ENCODE assay signal across 11 cellular contexts in the genomic region with DNA sequence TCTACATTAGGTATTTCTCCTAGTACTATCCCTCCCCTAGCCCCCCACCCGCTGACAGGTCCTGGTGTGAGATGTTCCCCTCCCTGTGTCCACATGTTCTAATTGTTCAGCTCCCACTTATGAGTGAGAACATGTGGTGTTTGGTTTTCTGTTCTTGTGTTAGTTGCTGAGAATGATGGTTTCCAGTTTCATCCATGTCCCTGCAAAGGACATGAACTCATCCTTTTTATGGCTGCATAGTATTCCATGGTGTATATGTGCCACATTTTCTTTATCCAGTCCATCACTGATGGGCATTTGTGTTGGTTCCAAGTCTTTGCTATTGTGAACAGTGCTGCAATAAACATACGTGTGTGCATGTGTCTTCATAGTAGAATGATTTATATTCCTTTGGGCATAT. TPM values are rescaled to one million over a fixed set of nuclear protein-coding genes. Genes with fewer than 3 reads are reported as not detected.
DNase-seq lines count a peak whose midpoint lies in the region; ATAC-seq, FAIRE-seq and TF ChIP-seq lines count a peak whose summit lies in the region.
"Not testable (repeated sequence)": the region's sequence is repeated elsewhere in the genome, so short reads cannot be mapped to it uniquely, and the experiment has no call there.
"Had no signal": no experiment of that assay in that cellular context is flagged by ENCODE, and none has a peak within 500 bp of the region (broad histone marks: within the 10 kb centered on the region; RNA-seq: fewer than 3 reads in every experiment).

No MANE protein-coding gene starts in this region.

- TF ChIP-seq POLR2A in K562 (conservative IDR thresholded peaks at IDR 0.05): not testable (repeated sequence)

- not testable (repeated sequence) for H3K27me3 ChIP-seq in CD4-positive, alpha-beta T cell (ENCODE audit: control insufficient read depth, insufficient read depth, low read length); K562 (ENCODE audit: control insufficient read depth in 2 of 2, insufficient read depth in 2 of 2, low read length in 2 of 2)

- not testable (repeated sequence) for DNase-seq in CD4-positive, alpha-beta T cell; T-helper 17 cell; activated CD4-positive, alpha-beta memory T cell treated with anti-CD3 and anti-CD28 coated beads for 36 hours; K562 (ENCODE audit: extremely low read depth in 1 of 4, low spot score in 3 of 4); naive thymus-derived CD8-positive, alpha-beta T cell

- H3K9me1 ChIP-seq in K562 (ENCODE audit: control insufficient read depth, insufficient read depth, low read length): not testable (repeated sequence)

- WGBS in K562 (ENCODE audit: insufficient coverage, low coverage, missing lambda C conversion rate): 4% methylated on average over 2 of the region's 2 CpGs

- not testable (repeated sequence) for H4K20me1 ChIP-seq in K562 (replicated peaks; ENCODE audit: control insufficient read depth, insufficient read depth, low read length)

- intact Hi-C loops in CD4-positive, alpha-beta T cell (cut with DNase I, micrococcal nuclease); activated CD4-positive, alpha-beta memory T cell treated with anti-CD3 and anti-CD28 coated beads for 36 hours (cut with micrococcal nuclease); K562 (cut with micrococcal nuclease): not testable (repeated sequence)

- not testable (repeated sequence) for H3K4me3 ChIP-seq in K562

- not testable (repeated sequence) for TF ChIP-seq RAD21 in K562 (CRISPR knock-in tag; conservative IDR thresholded peaks at IDR 0.05 in 1 of 2, IDR thresholded peaks at IDR 0.05 in 1 of 2)

- H3K4me1 Mint-ChIP-seq in CD4-positive, alpha-beta T cell (ENCODE audit: low read depth): peaks cover 82% of the 10 kb centered on the region
- H3K4me1 Mint-ChIP-seq in T-helper 17 cell: peaks cover 27% of the 10 kb centered on the region
- H3K4me1 Mint-ChIP-seq in activated CD4-positive, alpha-beta memory T cell treated with anti-CD3 and anti-CD28 coated beads for 36 hours (ENCODE audit: low read depth): peaks cover 41% of the 10 kb centered on the region
- H3K4me1 Mint-ChIP-seq in naive thymus-derived CD8-positive, alpha-beta T cell: peaks cover 39 to 85% (median 75%) of the 10 kb centered on the region in 4 donors

- peaks cover 11% of the 10 kb centered on the region for H3K36me3 Mint-ChIP-seq in CD4-positive, alpha-beta T cell (ENCODE audit: low read depth)
- H3K36me3 Mint-ChIP-seq in T-helper 17 cell (ENCODE audit: low read depth); activated CD4-positive, alpha-beta memory T cell treated with anti-CD3 and anti-CD28 coated beads for 36 hours; naive thymus-derived CD8-positive, alpha-beta T cell: not testable (repeated sequence)

- not testable (repeated sequence) for H3K36me3 ChIP-seq in K562 (ENCODE audit: control insufficient read depth, insufficient read depth, low read length)

- peak overlapping the region; percentile 62 for H3K27ac Mint-ChIP-seq in CD4-positive, alpha-beta T cell
- H3K27ac Mint-ChIP-seq in T-helper 17 cell: peak overlapping the region; percentile 2
- H3K27ac Mint-ChIP-seq in activated CD4-positive, alpha-beta memory T cell treated with anti-CD3 and anti-CD28 coated beads for 36 hours: peak overlapping the region; percentile 42
- H3K27ac Mint-ChIP-seq in naive thymus-derived CD8-positive, alpha-beta T cell: peak overlapping the region in 6 of 10 donors; percentile 12 to 76 (median 59)

- H3K27me3 Mint-ChIP-seq in CD4-positive, alpha-beta T cell; T-helper 17 cell; activated CD4-positive, alpha-beta memory T cell treated with anti-CD3 and anti-CD28 coated beads for 36 hours; naive thymus-derived CD8-positive, alpha-beta T cell: not testable (repeated sequence)

- TF ChIP-seq EP300 in K562 (IDR thresholded peaks at IDR 0.05; ENCODE audit: low read length): not testable (repeated sequence)

- POLR2A ChIA-PET in CD4-positive, alpha-beta T cell (lab: Charles Lee); activated CD4-positive, alpha-beta memory T cell treated with anti-CD3 and anti-CD28 coated beads for 36 hours (lab: Charles Lee); K562 (lab: Yijun Ruan, JAX): not testable (repeated sequence)
- POLR2A ChIA-PET in naive thymus-derived CD8-positive, alpha-beta T cell (lab: Charles Lee): interaction anchor here (9.8 to 11.4 kb wide), 3 partner anchors 8 to 71 kb away, joined by 168 to 681 read pairs (median 265); a partner anchor contains a TSS

- in situ Hi-C loops in K562 (cut with MboI): not testable (repeated sequence)

- H3K4me1 ChIP-seq in K562 (replicated peaks in 1 of 2; ENCODE audit: control insufficient read depth in 2 of 2, insufficient read depth in 2 of 2, low read length in 2 of 2): not testable (repeated sequence)

- not testable (repeated sequence) for H2AFZ ChIP-seq in K562 (ENCODE audit: low read depth, low read length)

- not testable (repeated sequence) for H3K9me3 Mint-ChIP-seq in CD4-positive, alpha-beta T cell; activated CD4-positive, alpha-beta memory T cell treated with anti-CD3 and anti-CD28 coated beads for 36 hours; naive thymus-derived CD8-positive, alpha-beta T cell

- FAIRE-seq in K562 (lab: Jason Lieb, UNC): not testable (repeated sequence)

- not testable (repeated sequence) for H3K9me3 ChIP-seq in CD4-positive, alpha-beta T cell (ENCODE audit: control insufficient read depth, low read length); T-helper 17 cell (ENCODE audit: control insufficient read depth, low read length, poor library complexity, severe bottlenecking); K562 (replicated peaks; ENCODE audit: control insufficient read depth, insufficient read depth, low read depth, low read length)

- H3K4me3 Mint-ChIP-seq in CD4-positive, alpha-beta T cell: peak overlapping the region; percentile 31
- not testable (repeated sequence) for H3K4me3 Mint-ChIP-seq in T-helper 17 cell; activated CD4-positive, alpha-beta memory T cell treated with anti-CD3 and anti-CD28 coated beads for 36 hours; naive thymus-derived CD8-positive, alpha-beta T cell

- H3K79me2 ChIP-seq in K562 (ENCODE audit: control insufficient read depth, insufficient read depth, low read length): not testable (repeated sequence)

- H3K9ac ChIP-seq in K562 (ENCODE audit: insufficient read depth in 1 of 2, low read depth in 2 of 2, low read length in 2 of 2): not testable (repeated sequence)

- not testable (repeated sequence) for ATAC-seq in CD4-positive, alpha-beta T cell (ENCODE audit: poor library complexity); T-helper 17 cell; K562; naive thymus-derived CD8-positive, alpha-beta T cell

- H3K27ac ChIP-seq in CD4-positive, alpha-beta T cell (ENCODE audit: low read depth, low read length); K562 (ENCODE audit: extremely low read depth, low read depth, low read length): not testable (repeated sequence)

- H3K4me2 ChIP-seq in K562 (ENCODE audit: insufficient read depth, low read length): not testable (repeated sequence)

- not testable (repeated sequence) for BruUV-seq in K562 (replicated peaks; lab: Mats Ljungman, UMichigan)

- not testable (repeated sequence) for TF ChIP-seq CTCF in CD4-positive, alpha-beta T cell (IDR thresholded peaks at IDR 0.05); K562 (IDR thresholded peaks at IDR 0.05 in 2 of 3, conservative IDR thresholded peaks at IDR 0.05 in 1 of 3; ENCODE audit: insufficient read depth in 2 of 3, low read depth in 1 of 3, low read length in 3 of 3)

- CTCF ChIA-PET in CD4-positive, alpha-beta T cell (lab: Charles Lee); activated CD4-positive, alpha-beta memory T cell treated with anti-CD3 and anti-CD28 coated beads for 36 hours (lab: Charles Lee); K562 (lab: Yijun Ruan, JAX; ENCODE audit: low intra/inter-chr PET ratio): not testable (repeated sequence)

RNA-seq across cellular contexts. Expression of a gene that starts 4.6 kb away (rescaled TPM):
- 100 to 1,000 TPM in 1 of 2 experiments, 10 to 100 TPM in 1; 97.1 to 101 TPM for total RNA-seq in CD4-positive, alpha-beta T cell
- total RNA-seq in T-helper 17 cell (100 to 1,000 TPM in 1 of 2 donors, 10 to 100 TPM in 1; 89.1 to 102 TPM), K562 (2014; rRNA removed) (59.9 and 68.1 TPM in 2 replicates), K562 (2014; rRNA removed; fragmentation: Illumina TruSeq; extraction: Trizol) (35.1 and 43.5 TPM in 2 replicates), K562 (2015; rRNA removed; fragmentation: Illumina TruSeq; extraction: Trizol) (57.0 and 59.3 TPM in 2 replicates), K562 (2021) (48.0 and 52.7 TPM in 2 replicates)
- total RNA-seq in activated CD4-positive, alpha-beta memory T cell treated with anti-CD3 and anti-CD28 coated beads for 36 hours: 10 to 100 TPM; 85.4 to 90.7 TPM
- total RNA-seq in K562 (2011; cell fraction: chromatin; rRNA removed; ENCODE audit: low replicate concordance): 57.9 and 74.0 TPM in 2 replicates
- total RNA-seq in K562 (2011; cell fraction: nucleolus; rRNA removed): 39.0 and 43.6 TPM in 2 replicates
- total RNA-seq in K562 (2011; cell fraction: nucleoplasm; rRNA removed): 48.0 and 70.5 TPM in 2 replicates
- polyA plus RNA-seq in K562 (2011; rRNA removed) (85.7 and 87.0 TPM in 2 replicates), K562 (2014; fragmentation: Illumina TruSeq; extraction: Trizol) (49.8 and 56.3 TPM in 2 replicates), K562 (2014; fragmentation: Nextera tagmentation; extraction: Ambion mirVana) (10 to 100 TPM; 37.2 to 70.9 TPM), K562 (2014; rRNA removed) (69.6 and 73.7 TPM in 2 replicates)
- polyA plus RNA-seq in K562 (2011; cell fraction: cytosol; rRNA removed): 87.3 and 99.4 TPM in 2 replicates
- 127 and 129 TPM in 2 replicates for polyA plus RNA-seq in K562 (2011; cell fraction: nucleus; rRNA removed)
- polyA plus RNA-seq in K562 (2012): 72.9 and 73.8 TPM in 2 replicates
- polyA minus RNA-seq in K562 (2011; rRNA and poly(A)+ RNA removed): 48.8 and 62.4 TPM in 2 replicates
- polyA minus RNA-seq in K562 (2011; cell fraction: cytosol; rRNA and poly(A)+ RNA removed): 23.8 and 28.9 TPM in 2 replicates
- 30.3 and 39.5 TPM in 2 replicates for polyA minus RNA-seq in K562 (2011; cell fraction: nucleus; rRNA and poly(A)+ RNA removed)
- total RNA-seq in naive thymus-derived CD8-positive, alpha-beta T cell: 100 to 1,000 TPM; 369 to 376 TPM
- 100 to 1,000 TPM; 358 to 485 (median 396) TPM for polyA plus RNA-seq in naive thymus-derived CD8-positive, alpha-beta T cell

RNA-seq across cellular contexts. Expression of a gene that starts 26.0 kb away (rescaled TPM):
- under 1 TPM; 0.47 to 0.52 TPM for total RNA-seq in CD4-positive, alpha-beta T cell
- total RNA-seq in T-helper 17 cell (not detected), K562 (2014; rRNA removed) (not detected in 2 replicates), K562 (2014; rRNA removed; fragmentation: Illumina TruSeq; extraction: Trizol) (not detected in 2 replicates), K562 (2015; rRNA removed; fragmentation: Illumina TruSeq; extraction: Trizol) (not detected in 2 replicates), K562 (2021) (not detected in 2 replicates)
- not detected for total RNA-seq in activated CD4-positive, alpha-beta memory T cell treated with anti-CD3 and anti-CD28 coated beads for 36 hours
- total RNA-seq in K562 (2011; cell fraction: chromatin; rRNA removed; ENCODE audit: low replicate concordance): not detected in 2 replicates
- total RNA-seq in K562 (2011; cell fraction: nucleolus; rRNA removed): not detected in 2 replicates
- total RNA-seq in K562 (2011; cell fraction: nucleoplasm; rRNA removed): not detected in 2 replicates
- polyA plus RNA-seq in K562 (2011; rRNA removed) (not detected in 2 replicates), K562 (2014; fragmentation: Illumina TruSeq; extraction: Trizol) (not detected in 2 replicates), K562 (2014; fragmentation: Nextera tagmentation; extraction: Ambion mirVana) (not detected), K562 (2014; rRNA removed) (not detected in 2 replicates)
- not detected in 2 replicates for polyA plus RNA-seq in K562 (2011; cell fraction: cytosol; rRNA removed)
- not detected in 2 replicates for polyA plus RNA-seq in K562 (2011; cell fraction: nucleus; rRNA removed)
- not detected in 2 replicates for polyA plus RNA-seq in K562 (2012)
- polyA minus RNA-seq in K562 (2011; rRNA and poly(A)+ RNA removed): not detected in 2 replicates
- not detected in 2 replicates for polyA minus RNA-seq in K562 (2011; cell fraction: cytosol; rRNA and poly(A)+ RNA removed)
- not detected in 2 replicates for polyA minus RNA-seq in K562 (2011; cell fraction: nucleus; rRNA and poly(A)+ RNA removed)
- total RNA-seq in naive thymus-derived CD8-positive, alpha-beta T cell: 10 to 100 TPM; 73.4 to 73.5 TPM
- polyA plus RNA-seq in naive thymus-derived CD8-positive, alpha-beta T cell: 100 to 1,000 TPM in 2 of 3 donors, 10 to 100 TPM in 1; 92.4 to 271 (median 227) TPM
- total RNA-seq: A172; B cell; CD4-positive, alpha-beta memory T cell; G401 had no signal
- polyA plus RNA-seq: A549, BJ had no signal

Comparison
In these comparisons a context has a peak if more than half of its experiments do, and no peak if none do; other contexts are left out.
1. H3K27ac Mint-ChIP-seq: peak in every context shown above with its lines; median percentile 62 in CD4-positive, alpha-beta T cell; 59 in naive thymus-derived CD8-positive, alpha-beta T cell; 42 in activated CD4-positive, alpha-beta memory T cell treated with anti-CD3 and anti-CD28 coated beads for 36 hours; 2 in T-helper 17 cell.
2. RNA of a gene that starts 26.0 kb away (total RNA-seq): 73.4 to 73.5 TPM in naive thymus-derived CD8-positive, alpha-beta T cell; 0.47 to 0.52 TPM in CD4-positive, alpha-beta T cell, not detected in T-helper 17 cell, not detected in activated CD4-positive, alpha-beta memory T cell treated with anti-CD3 and anti-CD28 coated beads for 36 hours and not detected in K562; every median in the first group is over 10 times any median in the second.